In genomic region chr5:67268233-67269011, GRCh38 we compare ENCODE assay signal across 1 cellular context.
TF ChIP-seq lines count a peak whose summit lies in the region.

No MANE protein-coding gene starts in this region.

TF ChIP-seq in HEK293, 187 proteins besides CTCF, POLR2A, EP300 and RAD21 (continued from another document and continues in another):
- TF ChIP-seq, protein P1, sequence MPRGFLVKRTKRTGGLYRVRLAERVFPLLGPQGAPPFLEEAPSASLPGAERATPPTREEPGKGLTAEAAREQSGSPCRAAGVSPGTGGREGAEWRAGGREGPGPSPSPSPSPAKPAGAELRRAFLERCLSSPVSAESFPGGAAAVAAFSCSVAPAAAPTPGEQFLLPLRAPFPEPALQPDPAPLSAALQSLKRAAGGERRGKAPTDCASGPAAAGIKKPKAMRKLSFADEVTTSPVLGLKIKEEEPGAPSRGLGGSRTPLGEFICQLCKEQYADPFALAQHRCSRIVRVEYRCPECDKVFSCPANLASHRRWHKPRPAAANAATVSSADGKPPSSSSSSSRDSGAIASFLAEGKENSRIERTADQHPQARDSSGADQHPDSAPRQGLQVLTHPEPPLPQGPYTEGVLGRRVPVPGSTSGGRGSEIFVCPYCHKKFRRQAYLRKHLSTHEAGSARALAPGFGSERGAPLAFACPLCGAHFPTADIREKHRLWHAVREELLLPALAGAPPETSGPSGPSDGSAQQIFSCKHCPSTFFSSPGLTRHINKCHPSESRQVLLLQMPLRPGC (tag by site-specific recombination; IDR thresholded peaks at IDR 0.05) = peak; percentile 61; the same call in 1 of the 2 replicates
- TF ChIP-seq ZNF311 (tag by site-specific recombination; IDR thresholded peaks at IDR 0.05; ENCODE audit: borderline replicate concordance) = no peak
- TF ChIP-seq ZNF16 (tag by site-specific recombination; IDR thresholded peaks at IDR 0.05; ENCODE audit: low read depth) = no peak
- TF ChIP-seq ZFP3 (tag by site-specific recombination; IDR thresholded peaks at IDR 0.05; ENCODE audit: low read depth) = no peak
- TF ChIP-seq ZNF501 (tag by site-specific recombination; IDR thresholded peaks at IDR 0.05) = peak; percentile 48; the same call in 1 of the 2 replicates
- TF ChIP-seq WT1 (tag by site-specific recombination; IDR thresholded peaks at IDR 0.05) = peak; percentile 43; the same call in 1 of the 2 replicates
- 0 out of 2 replicates have a peak, but pooled peaks have one; percentile 37 for TF ChIP-seq ZNF10 (tag by site-specific recombination; IDR thresholded peaks at IDR 0.05)
- no peak for TF ChIP-seq ZNF350 (tag by site-specific recombination; IDR thresholded peaks at IDR 0.05)
- 0 out of 2 replicates have a peak, but pooled peaks have one; percentile 31 for TF ChIP-seq ZNF561 (tag by site-specific recombination; IDR thresholded peaks at IDR 0.05; ENCODE audit: borderline replicate concordance)
- TF ChIP-seq, protein P2, sequence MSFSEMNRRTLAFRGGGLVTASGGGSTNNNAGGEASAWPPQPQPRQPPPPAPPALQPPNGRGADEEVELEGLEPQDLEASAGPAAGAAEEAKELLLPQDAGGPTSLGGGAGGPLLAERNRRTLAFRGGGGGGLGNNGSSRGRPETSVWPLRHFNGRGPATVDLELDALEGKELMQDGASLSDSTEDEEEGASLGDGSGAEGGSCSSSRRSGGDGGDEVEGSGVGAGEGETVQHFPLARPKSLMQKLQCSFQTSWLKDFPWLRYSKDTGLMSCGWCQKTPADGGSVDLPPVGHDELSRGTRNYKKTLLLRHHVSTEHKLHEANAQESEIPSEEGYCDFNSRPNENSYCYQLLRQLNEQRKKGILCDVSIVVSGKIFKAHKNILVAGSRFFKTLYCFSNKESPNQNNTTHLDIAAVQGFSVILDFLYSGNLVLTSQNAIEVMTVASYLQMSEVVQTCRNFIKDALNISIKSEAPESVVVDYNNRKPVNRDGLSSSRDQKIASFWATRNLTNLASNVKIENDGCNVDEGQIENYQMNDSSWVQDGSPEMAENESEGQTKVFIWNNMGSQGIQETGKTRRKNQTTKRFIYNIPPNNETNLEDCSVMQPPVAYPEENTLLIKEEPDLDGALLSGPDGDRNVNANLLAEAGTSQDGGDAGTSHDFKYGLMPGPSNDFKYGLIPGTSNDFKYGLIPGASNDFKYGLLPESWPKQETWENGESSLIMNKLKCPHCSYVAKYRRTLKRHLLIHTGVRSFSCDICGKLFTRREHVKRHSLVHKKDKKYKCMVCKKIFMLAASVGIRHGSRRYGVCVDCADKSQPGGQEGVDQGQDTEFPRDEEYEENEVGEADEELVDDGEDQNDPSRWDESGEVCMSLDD (tag by site-specific recombination; IDR thresholded peaks at IDR 0.05) = no peak
- TF ChIP-seq KLF9 (tag by site-specific recombination; IDR thresholded peaks at IDR 0.05; ENCODE audit: low read depth) = no peak
- peak; percentile 33; the same call in 1 of the 2 replicates for TF ChIP-seq ZNF580 (tag by site-specific recombination; IDR thresholded peaks at IDR 0.05)
- peak; percentile 45; the same call in 1 of the 2 replicates for TF ChIP-seq IKZF3 (tag by site-specific recombination; IDR thresholded peaks at IDR 0.05)
- TF ChIP-seq ZNF76 (tag by site-specific recombination; IDR thresholded peaks at IDR 0.05; ENCODE audit: borderline replicate concordance, low read depth) = peak; percentile 67; the same call in 1 of the 2 replicates
- TF ChIP-seq ZNF600 (tag by site-specific recombination; IDR thresholded peaks at IDR 0.05) = peak; percentile 70; the same call in 1 of the 2 replicates
- TF ChIP-seq ZNF544 (tag by site-specific recombination; IDR thresholded peaks at IDR 0.05) = no peak
- TF ChIP-seq OVOL3 (tag by site-specific recombination; IDR thresholded peaks at IDR 0.05) = no peak
- TF ChIP-seq OSR2 (tag by site-specific recombination; IDR thresholded peaks at IDR 0.05) = peak; percentile 49; the same call in 1 of the 2 replicates
- TF ChIP-seq ZNF423 (tag by site-specific recombination; IDR thresholded peaks at IDR 0.05) = no peak
- no peak for TF ChIP-seq ZNF670 (tag by site-specific recombination; IDR thresholded peaks at IDR 0.05; ENCODE audit: low read depth)
- TF ChIP-seq, protein P3, sequence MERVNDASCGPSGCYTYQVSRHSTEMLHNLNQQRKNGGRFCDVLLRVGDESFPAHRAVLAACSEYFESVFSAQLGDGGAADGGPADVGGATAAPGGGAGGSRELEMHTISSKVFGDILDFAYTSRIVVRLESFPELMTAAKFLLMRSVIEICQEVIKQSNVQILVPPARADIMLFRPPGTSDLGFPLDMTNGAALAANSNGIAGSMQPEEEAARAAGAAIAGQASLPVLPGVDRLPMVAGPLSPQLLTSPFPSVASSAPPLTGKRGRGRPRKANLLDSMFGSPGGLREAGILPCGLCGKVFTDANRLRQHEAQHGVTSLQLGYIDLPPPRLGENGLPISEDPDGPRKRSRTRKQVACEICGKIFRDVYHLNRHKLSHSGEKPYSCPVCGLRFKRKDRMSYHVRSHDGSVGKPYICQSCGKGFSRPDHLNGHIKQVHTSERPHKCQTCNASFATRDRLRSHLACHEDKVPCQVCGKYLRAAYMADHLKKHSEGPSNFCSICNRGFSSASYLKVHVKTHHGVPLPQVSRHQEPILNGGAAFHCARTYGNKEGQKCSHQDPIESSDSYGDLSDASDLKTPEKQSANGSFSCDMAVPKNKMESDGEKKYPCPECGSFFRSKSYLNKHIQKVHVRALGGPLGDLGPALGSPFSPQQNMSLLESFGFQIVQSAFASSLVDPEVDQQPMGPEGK (tag by site-specific recombination; IDR thresholded peaks at IDR 0.05) = peak; percentile 45
- TF ChIP-seq ZNF274 (IDR thresholded peaks at IDR 0.05; ENCODE audit: low read length) = no peak
- no peak for TF ChIP-seq ZNF274 (tag by site-specific recombination; IDR thresholded peaks at IDR 0.05; ENCODE audit: borderline replicate concordance)
- TF ChIP-seq ZBTB20 (tag by site-specific recombination; IDR thresholded peaks at IDR 0.05) = peak; percentile 52; the same call in 1 of the 2 replicates
- TF ChIP-seq ZBTB7A (tag by site-specific recombination; IDR thresholded peaks at IDR 0.05; ENCODE audit: low read depth) = no peak
- no peak for TF ChIP-seq HOXC10 (CRISPR knock-in tag; IDR thresholded peaks at IDR 0.05)
- no peak for TF ChIP-seq SCRT1 (tag by site-specific recombination; IDR thresholded peaks at IDR 0.05; ENCODE audit: borderline replicate concordance)
- TF ChIP-seq ZNF239 (tag by site-specific recombination; IDR thresholded peaks at IDR 0.05) = 0 out of 2 replicates have a peak, but pooled peaks have one; percentile 27
- no peak for TF ChIP-seq SETDB1 (IDR thresholded peaks at IDR 0.05; ENCODE audit: insufficient read length, low read length)
- no peak for TF ChIP-seq YY1 (tag by site-specific recombination; IDR thresholded peaks at IDR 0.05)
- TF ChIP-seq, protein P4, sequence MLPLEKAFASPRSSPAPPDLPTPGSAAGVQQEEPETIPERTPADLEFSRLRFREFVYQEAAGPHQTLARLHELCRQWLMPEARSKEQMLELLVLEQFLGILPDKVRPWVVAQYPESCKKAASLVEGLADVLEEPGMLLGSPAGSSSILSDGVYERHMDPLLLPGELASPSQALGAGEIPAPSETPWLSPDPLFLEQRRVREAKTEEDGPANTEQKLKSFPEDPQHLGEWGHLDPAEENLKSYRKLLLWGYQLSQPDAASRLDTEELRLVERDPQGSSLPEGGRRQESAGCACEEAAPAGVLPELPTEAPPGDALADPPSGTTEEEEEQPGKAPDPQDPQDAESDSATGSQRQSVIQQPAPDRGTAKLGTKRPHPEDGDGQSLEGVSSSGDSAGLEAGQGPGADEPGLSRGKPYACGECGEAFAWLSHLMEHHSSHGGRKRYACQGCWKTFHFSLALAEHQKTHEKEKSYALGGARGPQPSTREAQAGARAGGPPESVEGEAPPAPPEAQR (tag by site-specific recombination; IDR thresholded peaks at IDR 0.05) = no peak
- TF ChIP-seq, protein P5, sequence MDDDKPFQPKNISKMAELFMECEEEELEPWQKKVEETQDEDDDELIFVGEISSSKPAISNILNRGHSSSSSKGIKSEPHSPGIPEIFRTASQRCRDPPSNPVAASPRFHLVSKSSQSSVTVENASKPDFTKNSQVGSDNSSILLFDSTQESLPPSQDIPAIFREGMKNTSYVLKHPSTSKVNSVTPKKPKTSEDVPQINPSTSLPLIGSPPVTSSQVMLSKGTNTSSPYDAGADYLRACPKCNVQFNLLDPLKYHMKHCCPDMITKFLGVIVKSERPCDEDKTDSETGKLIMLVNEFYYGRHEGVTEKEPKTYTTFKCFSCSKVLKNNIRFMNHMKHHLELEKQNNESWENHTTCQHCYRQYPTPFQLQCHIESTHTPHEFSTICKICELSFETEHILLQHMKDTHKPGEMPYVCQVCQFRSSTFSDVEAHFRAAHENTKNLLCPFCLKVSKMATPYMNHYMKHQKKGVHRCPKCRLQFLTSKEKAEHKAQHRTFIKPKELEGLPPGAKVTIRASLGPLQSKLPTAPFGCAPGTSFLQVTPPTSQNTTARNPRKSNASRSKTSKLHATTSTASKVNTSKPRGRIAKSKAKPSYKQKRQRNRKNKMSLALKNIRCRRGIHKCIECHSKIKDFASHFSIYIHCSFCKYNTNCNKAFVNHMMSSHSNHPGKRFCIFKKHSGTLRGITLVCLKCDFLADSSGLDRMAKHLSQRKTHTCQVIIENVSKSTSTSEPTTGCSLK (tag by site-specific recombination; IDR thresholded peaks at IDR 0.05) = no peak
- TF ChIP-seq AEBP2 (tag by site-specific recombination; IDR thresholded peaks at IDR 0.05; ENCODE audit: borderline replicate concordance) = no peak
- TF ChIP-seq, protein P6, sequence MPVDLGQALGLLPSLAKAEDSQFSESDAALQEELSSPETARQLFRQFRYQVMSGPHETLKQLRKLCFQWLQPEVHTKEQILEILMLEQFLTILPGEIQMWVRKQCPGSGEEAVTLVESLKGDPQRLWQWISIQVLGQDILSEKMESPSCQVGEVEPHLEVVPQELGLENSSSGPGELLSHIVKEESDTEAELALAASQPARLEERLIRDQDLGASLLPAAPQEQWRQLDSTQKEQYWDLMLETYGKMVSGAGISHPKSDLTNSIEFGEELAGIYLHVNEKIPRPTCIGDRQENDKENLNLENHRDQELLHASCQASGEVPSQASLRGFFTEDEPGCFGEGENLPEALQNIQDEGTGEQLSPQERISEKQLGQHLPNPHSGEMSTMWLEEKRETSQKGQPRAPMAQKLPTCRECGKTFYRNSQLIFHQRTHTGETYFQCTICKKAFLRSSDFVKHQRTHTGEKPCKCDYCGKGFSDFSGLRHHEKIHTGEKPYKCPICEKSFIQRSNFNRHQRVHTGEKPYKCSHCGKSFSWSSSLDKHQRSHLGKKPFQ (tag by site-specific recombination; IDR thresholded peaks at IDR 0.05) = peak; percentile 52
- TF ChIP-seq ZNF558 (tag by site-specific recombination; IDR thresholded peaks at IDR 0.05) = peak; percentile 54; the same call in 1 of the 2 replicates
- no peak for TF ChIP-seq ZNF585B (tag by site-specific recombination; IDR thresholded peaks at IDR 0.05)
- peak; percentile 61 for TF ChIP-seq ZNF843 (tag by site-specific recombination; IDR thresholded peaks at IDR 0.05)
- TF ChIP-seq, protein P7, sequence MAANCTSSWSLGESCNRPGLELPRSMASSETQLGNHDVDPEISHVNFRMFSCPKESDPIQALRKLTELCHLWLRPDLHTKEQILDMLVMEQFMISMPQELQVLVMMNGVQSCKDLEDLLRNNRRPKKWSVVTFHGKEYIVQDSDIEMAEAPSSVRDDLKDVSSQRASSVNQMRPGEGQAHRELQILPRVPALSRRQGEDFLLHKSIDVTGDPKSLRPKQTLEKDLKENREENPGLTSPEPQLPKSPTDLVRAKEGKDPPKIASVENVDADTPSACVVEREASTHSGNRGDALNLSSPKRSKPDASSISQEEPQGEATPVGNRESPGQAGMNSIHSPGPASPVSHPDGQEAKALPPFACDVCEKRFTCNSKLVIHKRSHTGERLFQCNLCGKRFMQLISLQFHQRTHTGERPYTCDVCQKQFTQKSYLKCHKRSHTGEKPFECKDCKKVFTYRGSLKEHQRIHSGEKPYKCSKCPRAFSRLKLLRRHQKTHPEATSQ (tag by site-specific recombination; IDR thresholded peaks at IDR 0.05) = no peak
- peak; percentile 73 for TF ChIP-seq ZNF629 (tag by site-specific recombination; IDR thresholded peaks at IDR 0.05)
- TF ChIP-seq, protein P8, sequence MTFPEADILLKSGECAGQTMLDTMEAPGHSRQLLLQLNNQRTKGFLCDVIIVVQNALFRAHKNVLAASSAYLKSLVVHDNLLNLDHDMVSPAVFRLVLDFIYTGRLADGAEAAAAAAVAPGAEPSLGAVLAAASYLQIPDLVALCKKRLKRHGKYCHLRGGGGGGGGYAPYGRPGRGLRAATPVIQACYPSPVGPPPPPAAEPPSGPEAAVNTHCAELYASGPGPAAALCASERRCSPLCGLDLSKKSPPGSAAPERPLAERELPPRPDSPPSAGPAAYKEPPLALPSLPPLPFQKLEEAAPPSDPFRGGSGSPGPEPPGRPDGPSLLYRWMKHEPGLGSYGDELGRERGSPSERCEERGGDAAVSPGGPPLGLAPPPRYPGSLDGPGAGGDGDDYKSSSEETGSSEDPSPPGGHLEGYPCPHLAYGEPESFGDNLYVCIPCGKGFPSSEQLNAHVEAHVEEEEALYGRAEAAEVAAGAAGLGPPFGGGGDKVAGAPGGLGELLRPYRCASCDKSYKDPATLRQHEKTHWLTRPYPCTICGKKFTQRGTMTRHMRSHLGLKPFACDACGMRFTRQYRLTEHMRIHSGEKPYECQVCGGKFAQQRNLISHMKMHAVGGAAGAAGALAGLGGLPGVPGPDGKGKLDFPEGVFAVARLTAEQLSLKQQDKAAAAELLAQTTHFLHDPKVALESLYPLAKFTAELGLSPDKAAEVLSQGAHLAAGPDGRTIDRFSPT (tag by site-specific recombination; IDR thresholded peaks at IDR 0.05) = 0 out of 2 replicates have a peak, but pooled peaks have one; percentile 40
- no peak for TF ChIP-seq ZNF701 (tag by site-specific recombination; IDR thresholded peaks at IDR 0.05)
